ENCODE assay signal across 8 cellular contexts in genomic region chr12:30694971-30695326, GRCh38. TPM values are rescaled to one million over a fixed set of nuclear protein-coding genes. Genes with fewer than 3 reads are reported as not detected.
A peak's percentile ranks its signal among the peaks of the same experiment; 100 is the strongest.
DNase-seq lines count a peak whose midpoint lies in the region; ATAC-seq, FAIRE-seq and TF ChIP-seq lines count a peak whose summit lies in the region.

No MANE protein-coding gene starts in this region.

- BruUV-seq in OCI-LY7 (replicated peaks; lab: Mats Ljungman, UMichigan), result no TSS peak

- TF ChIP-seq CTCF in OCI-LY7 (conservative IDR thresholded peaks at IDR 0.05; ENCODE audit: low read length) (no peak), bronchial epithelial cell (IDR thresholded peaks at IDR 0.05; ENCODE audit: insufficient read depth, low read length, severe bottlenecking) (no peak), kidney (IDR thresholded peaks at IDR 0.05; ENCODE audit: borderline replicate concordance, extremely low read depth, insufficient read depth) (no peak), spleen (IDR thresholded peaks at IDR 0.05 in 8 of 11, conservative IDR thresholded peaks at IDR 0.05 in 3 of 11) (no peak)

- H3K36me3 ChIP-seq in OCI-LY7 (ENCODE audit: insufficient read depth, low read length), result peaks cover 1% of the 10 kb centered on the region; the same call in 1 of the 2 replicates
- no peaks in the 10 kb centered on the region for H3K36me3 ChIP-seq in bronchial epithelial cell (ENCODE audit: control insufficient read depth, insufficient read depth, low read length)
- H3K36me3 ChIP-seq in kidney (ENCODE audit: control insufficient read depth in 1 of 2, insufficient read depth in 2 of 2, low read length in 2 of 2), result no peaks in the 10 kb centered on the region
- peaks cover 0 to 5% (median 0%) of the 10 kb centered on the region in 6 donors for H3K36me3 ChIP-seq in spleen

- peak; percentile 33 for ATAC-seq in HG02970 (IDR thresholded peaks at IDR 0.05; ENCODE audit: low FRiP score, unreplicated experiment)
- no peak for ATAC-seq in GM18519 (IDR thresholded peaks at IDR 0.05; ENCODE audit: low FRiP score, unreplicated experiment)

- no peak for TF ChIP-seq POLR2A in spleen (IDR thresholded peaks at IDR 0.05)

- H4K20me1 ChIP-seq in OCI-LY7 (ENCODE audit: insufficient read depth, low read length), result no peaks in the 10 kb centered on the region

- H3K4me3 ChIP-seq in OCI-LY7 (ENCODE audit: low read depth, low read length, poor library complexity, severe bottlenecking) (peak overlapping the region; percentile 80), bronchial epithelial cell (ENCODE audit: low read depth, low read length) (peak overlapping the region; percentile 97), kidney (ENCODE audit: low read length in 2 of 2) (peak overlapping the region; percentile 83 to 95), spleen (peak overlapping the region; percentile 73 to 98 (median 94))

- peak overlapping the region; percentile 80 for H3K4me2 ChIP-seq in OCI-LY7 (ENCODE audit: low read length)

- H3K27me3 ChIP-seq in bronchial epithelial cell (ENCODE audit: control insufficient read depth, insufficient read depth, low read length) (no peaks in the 10 kb centered on the region), spleen (replicated peaks in 1 of 7) (no peaks in the 10 kb centered on the region)

- DNase-seq in stimulated activated CD8-positive, alpha-beta memory T cell treated with anti-CD3 and anti-CD28 coated beads, Interleukin-12 subunit alpha, Interleukin-12 subunit beta, amount 100 ng/mL, for 4 hours (ENCODE audit: low read depth), result peak; percentile 4
- DNase-seq in stimulated activated CD8-positive, alpha-beta memory T cell treated with anti-CD3 and anti-CD28 coated beads, Interleukin-4, amount 100 ng/mL, for 48 hours, result no peak
- DNase-seq in OCI-LY7 (ENCODE audit: low spot score) (peak; percentile 26), bronchial epithelial cell (ENCODE audit: low read depth) (peak; percentile 40), kidney (peak; percentile 79), spleen (peak; percentile 83)

- 0 to 1% (median 1%) methylated on average over 10 of the region's 10 CpGs for WGBS in spleen, 5 donors

- no peak for FAIRE-seq in bronchial epithelial cell (lab: Jason Lieb, UNC)
- FAIRE-seq in kidney (lab: Jason Lieb, UNC), result no peak

- intact Hi-C loops in OCI-LY7 (cut with micrococcal nuclease; ENCODE audit: unreplicated experiment), result loop anchor here (1.0 kb wide), 1 partner anchor 60 kb away; no protein-coding TSS in a partner anchor
- intact Hi-C loops in kidney (cut with DNase I), result no loop called here
- intact Hi-C loops in spleen (cut with DNase I; ENCODE audit: low total_unique reads), result loop anchor here (10.0 kb wide), 1 partner anchor 50 kb away; no protein-coding TSS in a partner anchor

- H3K9ac ChIP-seq in kidney (ENCODE audit: low read length in 2 of 2), result peak overlapping the region; percentile 87 to 88

- H2AFZ ChIP-seq in OCI-LY7 (ENCODE audit: low read length), result peak overlapping the region; percentile 100; the same call in 1 of the 2 replicates

- H3K4me1 ChIP-seq in OCI-LY7 (ENCODE audit: insufficient read depth, low read length, poor library complexity, severe bottlenecking) (peaks cover 23% of the 10 kb centered on the region), kidney (ENCODE audit: control insufficient read depth in 1 of 2, insufficient read depth in 1 of 2, low read depth in 1 of 2, low read length in 2 of 2) (peaks cover 8 to 9% of the 10 kb centered on the region in 2 donors), spleen (peaks cover 15 to 57% (median 36%) of the 10 kb centered on the region in 6 donors)

- H3K9me3 ChIP-seq in OCI-LY7 (ENCODE audit: low read length) (no peaks in the 10 kb centered on the region), kidney (ENCODE audit: control insufficient read depth in 1 of 2, low read length in 2 of 2) (no peaks in the 10 kb centered on the region), spleen (no peaks in the 10 kb centered on the region)

- H3K27ac ChIP-seq in OCI-LY7 (ENCODE audit: low read depth, low read length, poor library complexity, severe bottlenecking), result no peak overlapping the region
- H3K27ac ChIP-seq in kidney (ENCODE audit: low read depth in 2 of 2, low read length in 2 of 2), result peak overlapping the region; percentile 51 to 64
- H3K27ac ChIP-seq in spleen, result peak overlapping the region in 7 of 8 donors; percentile 75 to 88 (median 79)

- CTCF ChIA-PET in OCI-LY7 (lab: Charles Lee; ENCODE audit: unreplicated experiment), result no interaction called here

- no peaks in the 10 kb centered on the region for H3K9me2 ChIP-seq in OCI-LY7 (ENCODE audit: insufficient read depth, low read length)

- H3K79me2 ChIP-seq in OCI-LY7 (ENCODE audit: insufficient read depth, low read depth, low read length), result peaks cover 40% of the 10 kb centered on the region; the same call in 1 of the 2 replicates

- POLR2A ChIA-PET in OCI-LY7 (lab: Charles Lee), result interaction anchor here (0.6 to 4.7 kb wide), 8 partner anchors 9 to 1853 kb away, joined by 3 to 30 read pairs (median 4); no protein-coding TSS in a partner anchor

RNA-seq across cellular contexts. Expression of gene IPO8, which starts 0.7 kb away (rescaled TPM):
- total RNA-seq in OCI-LY7 (2014; rRNA removed; shearing (Covaris generic)), result 14.7 and 23.9 TPM in 2 replicates
- total RNA-seq in OCI-LY7 (2022) (41.6 and 47.8 TPM in 2 replicates), bronchial epithelial cell (18.7 and 25.2 TPM in 2 replicates), kidney (63.3 TPM), spleen (10 to 100 TPM; 44.5 to 68.2 (median 52.6) TPM)
- polyA plus RNA-seq in kidney (ENCODE audit: insufficient read depth, low read depth, low replicate concordance) (19.5 TPM), spleen (10 to 100 TPM in 2 of 3 donors, 1 to 10 TPM in 1; 8.5 to 15.4 (median 10.2) TPM)

RNA-seq across cellular contexts. Expression of gene CAPRIN2, which starts 59.8 kb away (rescaled TPM):
- 21.7 and 23.8 TPM in 2 replicates for total RNA-seq in OCI-LY7 (2014; rRNA removed; shearing (Covaris generic))
- total RNA-seq in OCI-LY7 (2022) (23.7 and 24.7 TPM in 2 replicates), bronchial epithelial cell (26.2 and 31.9 TPM in 2 replicates), kidney (21.5 TPM), spleen (10 to 100 TPM; 20.5 to 54.5 (median 26.8) TPM)
- polyA plus RNA-seq in kidney (ENCODE audit: insufficient read depth, low read depth, low replicate concordance) (15.6 TPM), spleen (10 to 100 TPM; 11.4 to 22.9 (median 16.4) TPM)
